Comparison of ENCODE assay signal across 35 cellular contexts in genomic region chr1:116089870-116090269, GRCh38. TPM values are rescaled to one million over a fixed set of nuclear protein-coding genes. Genes with fewer than 3 reads are reported as not detected.
"Had no signal": no experiment of that assay in that cellular context is flagged by ENCODE, and none has a peak within 500 bp of the region (broad histone marks: within the 10 kb centered on the region; RNA-seq: fewer than 3 reads in every experiment).

No MANE protein-coding gene starts in this region.

- H3K27me3 ChIP-seq: MG63 had no signal

- H3K36me3 ChIP-seq: MG63 had no signal

- H3K4me3 ChIP-seq: MG63 had no signal

- DNase-seq: Karpas-422, Kasumi-1, MG63, MM.1S, MV-4-11, NCI-H1048, NCI-H1092, NCI-H1092 treated with DMSO at 0.1 percent for 48 hours, NCI-H1105, NCI-H1105 treated with DMSO at 0.1 percent for 48 hours, NCI-H1417, NCI-H1417 treated with DMSO at 0.1 percent for 48 hours, NCI-H1436, NCI-H1436 treated with DMSO at 0.1 percent for 48 hours, NCI-H146, NCI-H1694, NCI-H1694 treated with DMSO at 0.1 percent for 48 hours, NCI-H187, NCI-H187 treated with DMSO at 0.1 percent for 48 hours, NCI-H1930, NCI-H2029, NCI-H2029 treated with DMSO at 0.1 percent for 48 hours, NCI-H2081, NCI-H2081 treated with DMSO at 0.1 percent for 48 hours, NCI-H2107, NCI-H2171, NCI-H2171 treated with DMSO at 0.1 percent for 48 hours, NCI-H2227 treated with DMSO at 0.1 percent for 48 hours, NCI-H226, NCI-H345, NCI-H446, NCI-H446 treated with DMSO at 0.1 percent for 48 hours, NCI-H510A, NCI-H510A treated with DMSO at 0.1 percent for 48 hours had no signal

RNA-seq across cellular contexts. Expression of gene MAB21L3, which starts 21.3 kb away (rescaled TPM):
- total RNA-seq: NCI-H460 had no signal
